ENCODE assay signal across 8 cellular contexts in genomic region chr2:44954902-44955592, GRCh38. TPM values are rescaled to one million over a fixed set of nuclear protein-coding genes. Genes with fewer than 3 reads are reported as not detected.
A peak's percentile ranks its signal among the peaks of the same experiment; 100 is the strongest.
DNase-seq lines count a peak whose midpoint lies in the region; ATAC-seq, FAIRE-seq and TF ChIP-seq lines count a peak whose summit lies in the region.

No MANE protein-coding gene starts in this region.

- FAIRE-seq in pancreas (lab: Jason Lieb, UNC) = no peak

- ATAC-seq in pancreas = peak in 3 of 4 donors; percentile 6 to 8 (median 7)

- H3K27me3 ChIP-seq in KMS-11 (ENCODE audit: insufficient read depth, low read depth) (no peaks in the 10 kb centered on the region; the same call in 1 of the 2 replicates), pancreas (peaks cover 0 to 18% (median 5%) of the 10 kb centered on the region in 4 donors)

- TF ChIP-seq CTCF in GM12865 (IDR thresholded peaks at IDR 0.05; ENCODE audit: insufficient read depth, low read depth, low read length, missing control alignments) = no peak
- no peak for TF ChIP-seq CTCF in KMS-11 (conservative IDR thresholded peaks at IDR 0.05; ENCODE audit: low read depth, low read length)
- no peak for TF ChIP-seq CTCF in pancreas (IDR thresholded peaks at IDR 0.05)

- H3K9me3 ChIP-seq in pancreas = no peaks in the 10 kb centered on the region

- DNase-seq in GM12865 (ENCODE audit: low read depth) (no peak), dermis blood vessel endothelial cell (peak; percentile 15), pancreas (no peak), NCI-H524 treated with DMSO at 0.1 percent for 48 hours (lab: John Stamatoyannopoulos, UW) (no peak), HUDEP-2 (lab: John Stamatoyannopoulos, UW; ENCODE audit: unreplicated experiment in 76 of 76) (no peak), NCI-H446 (lab: John Stamatoyannopoulos, UW) (no peak), amniotic stem cell (lab: John Stamatoyannopoulos, UW) (no peak)

- H3K9ac ChIP-seq in KMS-11 = no peak overlapping the region

- peaks cover 8% of the 10 kb centered on the region for H3K4me1 ChIP-seq in KMS-11 (ENCODE audit: low read depth, poor library complexity, severe bottlenecking)
- H3K4me1 ChIP-seq in pancreas = peaks cover 0 to 18% (median 6%) of the 10 kb centered on the region in 3 donors

- H2AFZ ChIP-seq in KMS-11 (ENCODE audit: low read depth) = peak overlapping the region; percentile 93

- WGBS in pancreas, 2 donors = 3 to 5% methylated on average over 43 of the region's 43 CpGs

- H3K4me3 ChIP-seq in GM12865 (ENCODE audit: low read depth, low read length) (peak overlapping the region; percentile 16), KMS-11 (IDR thresholded peaks at IDR 0.05; ENCODE audit: insufficient read depth, low read depth, low read length) (peak overlapping the region; percentile 35), pancreas (peak overlapping the region in 2 of 4 donors; percentile 20 to 42)

- no peaks in the 10 kb centered on the region for H4K20me1 ChIP-seq in KMS-11 (ENCODE audit: insufficient read depth)

- H3K36me3 ChIP-seq in KMS-11 (ENCODE audit: insufficient read depth) (no peaks in the 10 kb centered on the region), pancreas (no peaks in the 10 kb centered on the region)

- no peaks in the 10 kb centered on the region for H3K79me2 ChIP-seq in KMS-11 (ENCODE audit: insufficient read depth, low read depth)

- intact Hi-C loops in pancreas (cut with DNase I) = loop anchor here in 2 of 3 donors (5.0 to 10.0 kb wide), 4 partner anchors 470 to 900 kb away; no protein-coding TSS in a partner anchor

- H3K27ac ChIP-seq in KMS-11 (no peak overlapping the region), pancreas (no peak overlapping the region)

- H3K4me2 ChIP-seq in KMS-11 = peak overlapping the region; percentile 93

RNA-seq across cellular contexts. Expression of gene SIX3, which starts 13.5 kb away (rescaled TPM):
- total RNA-seq in dermis blood vessel endothelial cell (not detected in 2 replicates), pancreas (under 1 TPM; 0.19 to 0.72 (median 0.25) TPM)
- polyA plus RNA-seq in pancreas = 1 to 10 TPM; 1.4 to 1.7 TPM

RNA-seq across cellular contexts. Expression of gene SIX2, which starts 54.2 kb away (rescaled TPM):
- total RNA-seq in dermis blood vessel endothelial cell = 0.09 TPM in 1 of 2 replicates, not detected in the other
- total RNA-seq in pancreas = 1 to 10 TPM; 2.8 to 6.2 (median 3.5) TPM
- 1 to 10 TPM; 3.6 to 4.2 TPM for polyA plus RNA-seq in pancreas
